ENCODE assay signal across 17 cellular contexts in the genomic region with DNA sequence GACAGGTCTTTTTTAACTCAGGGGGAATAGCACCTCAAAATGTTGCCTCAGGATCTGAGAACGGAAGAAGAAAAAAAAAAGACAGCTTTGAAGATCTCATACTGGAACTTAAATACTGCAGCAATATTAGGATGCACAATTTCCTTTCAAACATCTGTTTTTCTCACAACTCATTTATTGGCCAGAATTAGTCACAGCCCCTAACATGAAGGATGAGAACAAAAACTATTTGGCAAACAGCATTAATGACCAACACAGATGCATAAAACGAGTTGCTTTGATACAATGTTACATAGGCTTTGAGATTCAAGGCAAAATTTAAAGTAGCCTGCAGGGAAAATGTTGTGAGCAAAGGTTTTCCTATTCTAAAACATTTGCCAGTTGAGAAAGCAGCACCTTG. TPM values are rescaled to one million over a fixed set of nuclear protein-coding genes. Genes with fewer than 3 reads are reported as not detected.
DNase-seq lines count a peak whose midpoint lies in the region; ATAC-seq, FAIRE-seq and TF ChIP-seq lines count a peak whose summit lies in the region.
"Had no signal": no experiment of that assay in that cellular context is flagged by ENCODE, and none has a peak within 500 bp of the region (broad histone marks: within the 10 kb centered on the region; RNA-seq: fewer than 3 reads in every experiment).

No MANE protein-coding gene starts in this region.

- H3K9ac ChIP-seq in endothelial cell of umbilical vein (replicated peaks; ENCODE audit: extremely low read depth, insufficient read depth, low read length), result no peak overlapping the region

- H3K27me3 ChIP-seq in CD4-positive, alpha-beta T cell (ENCODE audit: control insufficient read depth, insufficient read depth, low read length), result no peaks in the 10 kb centered on the region
- no peaks in the 10 kb centered on the region for H3K27me3 ChIP-seq in endothelial cell of umbilical vein (ENCODE audit: control insufficient read depth in 2 of 2, insufficient read depth in 2 of 2, low read length in 2 of 2)
- H3K27me3 ChIP-seq: body of pancreas had no signal

- H4K20me1 ChIP-seq in endothelial cell of umbilical vein (replicated peaks; ENCODE audit: control insufficient read depth, extremely low read depth, insufficient read depth, low read length), result no peaks in the 10 kb centered on the region

- no peak overlapping the region for H3K4me3 ChIP-seq in endothelial cell of umbilical vein (replicated peaks in 1 of 3; ENCODE audit: insufficient read depth in 1 of 3, low read depth in 1 of 3, low read length in 3 of 3)
- H3K4me3 ChIP-seq: body of pancreas had no signal

- POLR2A ChIA-PET in CD4-positive, alpha-beta T cell (lab: Charles Lee), result interaction anchor here (1.1 kb wide), 1 partner anchor 7 kb away, joined by 3 read pairs; no protein-coding TSS in a partner anchor
- POLR2A ChIA-PET in RWPE1 (lab: Yijun Ruan, JAX; ENCODE audit: low non-redundant PET), result no interaction called here
- POLR2A ChIA-PET in endothelial cell of umbilical vein (lab: Charles Lee), result interaction anchor here (0.7 to 1.3 kb wide), 2 partner anchors 8 to 161 kb away, joined by 3 to 8 read pairs; no protein-coding TSS in a partner anchor

- no peaks in the 10 kb centered on the region for H3K9me3 Mint-ChIP-seq in CD4-positive, alpha-beta T cell
- no peaks in the 10 kb centered on the region for H3K9me3 Mint-ChIP-seq in mesothelial cell of epicardium

- BruUV-seq in endothelial cell of umbilical vein (replicated peaks; lab: Mats Ljungman, UMichigan), result no TSS peak

- intact Hi-C loops in CD4-positive, alpha-beta T cell (cut with DNase I, micrococcal nuclease), result no loop called here
- intact Hi-C loops in endothelial cell of umbilical vein (cut with micrococcal nuclease), result no loop called here

- no peak for DNase-seq in CD4-positive, alpha-beta T cell
- DNase-seq in RWPE1 (ENCODE audit: low spot score) (no peak), endothelial cell of umbilical vein (ENCODE audit: low read depth, low spot score) (peak; percentile 53), mesothelial cell of epicardium (ENCODE audit: low spot score in 2 of 2, unreplicated experiment in 2 of 2) (no peak), hippocampal formation (lab: John Stamatoyannopoulos, UW) (no peak), pons (ENCODE audit: low spot score) (no peak)
- DNase-seq in activated CD8-positive, alpha-beta memory T cell treated with anti-CD3 and anti-CD28 coated beads for 24 hours, result no peak
- DNase-seq: body of pancreas; NCI-H1092 treated with DMSO at 0.1 percent for 48 hours; NCI-H510A treated with DMSO at 0.1 percent for 48 hours; stimulated activated CD4-positive, alpha-beta T cell treated with anti-CD3 and anti-CD28 coated beads, Interleukin-4, amount 100 ng/mL, for 24 hours; stimulated activated naive CD8-positive, alpha-beta T cell treated with anti-CD3 and anti-CD28 coated beads, Interleukin-15, Interleukin-2, amounts not matched to agents 100 U/mL and 50 U/mL, for 24 hours had no signal

- peaks cover 44% of the 10 kb centered on the region for H3K4me1 ChIP-seq in endothelial cell of umbilical vein (ENCODE audit: control insufficient read depth, extremely low read depth, insufficient read depth, low read length)

- H3K4me2 ChIP-seq in endothelial cell of umbilical vein (ENCODE audit: insufficient read depth, low read length), result no peak overlapping the region

- H3K36me3 ChIP-seq in endothelial cell of umbilical vein (ENCODE audit: control insufficient read depth in 2 of 2, extremely low read depth in 1 of 2, insufficient read depth in 2 of 2, low read length in 2 of 2), result no peaks in the 10 kb centered on the region

- no peak for TF ChIP-seq POLR2A in endothelial cell of umbilical vein (IDR thresholded peaks at IDR 0.05; ENCODE audit: low read depth, low read length)

- FAIRE-seq in endothelial cell of umbilical vein (lab: Jason Lieb, UNC), result peak; percentile 24
- FAIRE-seq: H1 had no signal

- dilution Hi-C loops in endothelial cell of umbilical vein (cut with MboI; ENCODE audit: extremely low pct_ligation_motif_present, low sequenced_read_pairs), result no loop called here

- no peaks in the 10 kb centered on the region for H3K27me3 Mint-ChIP-seq in CD4-positive, alpha-beta T cell
- H3K27me3 Mint-ChIP-seq in mesothelial cell of epicardium (ENCODE audit: low read depth), result no peaks in the 10 kb centered on the region
- H3K27me3 Mint-ChIP-seq: progenitor cell of endocrine pancreas had no signal

- no peak overlapping the region for H2AFZ ChIP-seq in endothelial cell of umbilical vein (ENCODE audit: low read depth, low read length)

- ATAC-seq in CD4-positive, alpha-beta T cell (ENCODE audit: poor library complexity), result no peak
- ATAC-seq in HG02610 (IDR thresholded peaks at IDR 0.05; ENCODE audit: unreplicated experiment), result no peak
- ATAC-seq: body of pancreas; left lobe of liver; stimulated activated naive CD8-positive, alpha-beta T cell treated with anti-CD3 and anti-CD28 coated beads, Interleukin-15, Interleukin-2, amounts not matched to agents 100 U/mL and 50 U/mL, for 24 hours had no signal

- CTCF ChIA-PET in CD4-positive, alpha-beta T cell (lab: Charles Lee), result no interaction called here
- CTCF ChIA-PET in RWPE1 (lab: Yijun Ruan, JAX), result no interaction called here
- CTCF ChIA-PET in endothelial cell of umbilical vein (lab: Charles Lee), result interaction anchor here (3.1 kb wide), 1 partner anchor 291 kb away, joined by 8 read pairs; no protein-coding TSS in a partner anchor

- H3K79me2 ChIP-seq in endothelial cell of umbilical vein (ENCODE audit: control insufficient read depth, insufficient read depth, low read length), result peaks cover 76% of the 10 kb centered on the region

- peak overlapping the region; percentile 36 for H3K4me3 Mint-ChIP-seq in CD4-positive, alpha-beta T cell
- no peak overlapping the region for H3K4me3 Mint-ChIP-seq in mesothelial cell of epicardium

- peaks cover 49% of the 10 kb centered on the region for H3K4me1 Mint-ChIP-seq in CD4-positive, alpha-beta T cell (ENCODE audit: low read depth)
- peaks cover 35% of the 10 kb centered on the region for H3K4me1 Mint-ChIP-seq in mesothelial cell of epicardium

- H3K9me1 ChIP-seq in endothelial cell of umbilical vein (replicated peaks; ENCODE audit: control insufficient read depth, extremely low read depth, insufficient read depth, low read length), result no peaks in the 10 kb centered on the region

- peak overlapping the region; percentile 28 for H3K27ac Mint-ChIP-seq in CD4-positive, alpha-beta T cell
- H3K27ac Mint-ChIP-seq in mesothelial cell of epicardium, result peak overlapping the region; percentile 78
- H3K27ac Mint-ChIP-seq: progenitor cell of endocrine pancreas had no signal

- H3K36me3 Mint-ChIP-seq in CD4-positive, alpha-beta T cell (ENCODE audit: low read depth), result peaks cover 15% of the 10 kb centered on the region
- H3K36me3 Mint-ChIP-seq in mesothelial cell of epicardium, result peaks cover 11% of the 10 kb centered on the region

- no peaks in the 10 kb centered on the region for H3K9me3 ChIP-seq in CD4-positive, alpha-beta T cell (ENCODE audit: control insufficient read depth, low read length)
- H3K9me3 ChIP-seq in endothelial cell of umbilical vein (replicated peaks; ENCODE audit: control insufficient read depth, insufficient read depth, low read length), result no peaks in the 10 kb centered on the region
- H3K9me3 ChIP-seq: body of pancreas had no signal

- no peak overlapping the region for H3K27ac ChIP-seq in CD4-positive, alpha-beta T cell (ENCODE audit: low read depth, low read length)
- H3K27ac ChIP-seq in RWPE1 (peak overlapping the region; percentile 39; the same call in 1 of the 2 replicates), endothelial cell of umbilical vein (ENCODE audit: insufficient read depth, low read depth, low read length) (peak overlapping the region; percentile 92)
- H3K27ac ChIP-seq: body of pancreas, VCaP had no signal

- no peak for TF ChIP-seq CTCF in CD4-positive, alpha-beta T cell (IDR thresholded peaks at IDR 0.05)
- TF ChIP-seq CTCF in RWPE1 (conservative IDR thresholded peaks at IDR 0.05; ENCODE audit: low read depth) (no peak), endothelial cell of umbilical vein (IDR thresholded peaks at IDR 0.05; ENCODE audit: extremely low read depth in 1 of 2, insufficient read depth in 1 of 2, low read depth in 1 of 2, low read length in 2 of 2) (no peak), mesothelial cell of epicardium (IDR thresholded peaks at IDR 0.05; ENCODE audit: unreplicated experiment) (no peak)

TF ChIP-seq in endothelial cell of umbilical vein, 7 proteins besides CTCF, POLR2A, EP300 and RAD21:
- TF ChIP-seq EZH2 (IDR thresholded peaks at IDR 0.05; ENCODE audit: borderline replicate concordance, low read depth, low read length, severe bottlenecking) (no peak), GATA2 (IDR thresholded peaks at IDR 0.05; ENCODE audit: insufficient read depth, insufficient read length, low read depth, low read length) (no peak), JUN (IDR thresholded peaks at IDR 0.05; ENCODE audit: borderline replicate concordance, insufficient read depth, insufficient read length, low read depth) (no peak), FOS (IDR thresholded peaks at IDR 0.05; ENCODE audit: borderline replicate concordance, insufficient read depth, low read length) (no peak), POLR2AphosphoS5 (IDR thresholded peaks at IDR 0.05; ENCODE audit: insufficient read depth, low read depth, low read length) (no peak), MYC (IDR thresholded peaks at IDR 0.05; ENCODE audit: low read depth, low read length) (no peak)
- TF ChIP-seq, protein P1, sequence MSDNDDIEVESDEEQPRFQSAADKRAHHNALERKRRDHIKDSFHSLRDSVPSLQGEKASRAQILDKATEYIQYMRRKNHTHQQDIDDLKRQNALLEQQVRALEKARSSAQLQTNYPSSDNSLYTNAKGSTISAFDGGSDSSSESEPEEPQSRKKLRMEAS (IDR thresholded peaks at IDR 0.05; ENCODE audit: insufficient read depth, insufficient read length), result no peak

RNA-seq across cellular contexts. Expression of a gene that starts 36.5 kb away (rescaled TPM):
- 100 to 1,000 TPM; 389 to 399 TPM for total RNA-seq in CD4-positive, alpha-beta T cell
- total RNA-seq in endothelial cell of umbilical vein (93.3 and 97.1 TPM in 2 replicates), mesothelial cell of epicardium (109 to 117 TPM (median 112 TPM) in 3 replicates)
- 23.9 and 32.1 TPM in 2 replicates for polyA plus RNA-seq in endothelial cell of umbilical vein
- 20.4 and 23.2 TPM in 2 replicates for polyA plus RNA-seq in endothelial cell of umbilical vein (2011; cell fraction: cytosol; rRNA removed)
- 175 and 198 TPM in 2 replicates for polyA plus RNA-seq in endothelial cell of umbilical vein (2011; cell fraction: nucleus; rRNA removed)
- polyA plus RNA-seq in endothelial cell of umbilical vein (2012), result 45.5 and 51.5 TPM in 2 replicates
- polyA minus RNA-seq in endothelial cell of umbilical vein, result 237 and 240 TPM in 2 replicates
- polyA minus RNA-seq in endothelial cell of umbilical vein (2011; cell fraction: cytosol; rRNA and poly(A)+ RNA removed), result 19.2 TPM
- 547 and 808 TPM in 2 replicates for polyA minus RNA-seq in endothelial cell of umbilical vein (2011; cell fraction: nucleus; rRNA and poly(A)+ RNA removed)
